In the genomic region with DNA sequence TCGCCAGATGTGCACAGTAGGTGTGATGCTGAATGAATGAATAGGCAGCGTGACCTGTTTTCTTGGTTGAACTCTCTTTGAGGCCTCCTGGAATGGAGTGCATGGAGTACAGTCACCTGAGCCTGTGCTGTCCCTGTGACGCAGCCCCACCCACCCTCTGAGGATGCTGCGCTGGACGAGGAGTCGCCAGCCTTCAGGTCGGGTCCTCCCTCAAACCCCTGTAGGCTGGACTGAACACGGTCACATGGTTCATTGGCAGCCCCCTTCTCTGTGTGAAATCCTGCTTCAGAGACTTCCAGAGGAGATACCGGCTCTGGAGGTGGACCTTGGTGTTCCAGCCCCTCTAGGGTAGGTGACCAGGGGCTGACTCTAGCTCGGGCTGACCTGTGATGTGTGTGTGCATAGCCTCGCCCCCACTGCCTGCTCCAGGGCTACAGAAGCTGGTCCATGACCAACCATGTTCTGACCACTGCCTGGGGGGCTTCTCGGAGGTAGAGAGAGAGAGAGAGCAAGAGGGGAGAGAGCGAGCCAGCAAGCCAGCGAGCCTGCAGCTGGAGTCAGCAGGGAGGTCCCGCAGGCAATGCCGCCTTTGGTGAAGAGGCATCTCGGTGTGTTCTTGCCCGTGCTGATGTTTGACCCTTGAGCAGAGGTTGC, we compare ENCODE assay signal across 1 cellular context.
TF ChIP-seq lines count a peak whose summit lies in the region.

No MANE protein-coding gene starts in this region.

TF ChIP-seq in endothelial cell of umbilical vein, 7 proteins besides CTCF, POLR2A, EP300 and RAD21:
- TF ChIP-seq EZH2 (IDR thresholded peaks at IDR 0.05; ENCODE audit: borderline replicate concordance, low read depth, low read length, severe bottlenecking), result no peak
